8 cellular contexts compared by ENCODE assay signal in genomic region chr16:88258764-88259525, GRCh38.
A peak's percentile ranks its signal among the peaks of the same experiment; 100 is the strongest.
DNase-seq lines count a peak whose midpoint lies in the region; ATAC-seq and TF ChIP-seq lines count a peak whose summit lies in the region.
"Not testable (repeated sequence)": the region's sequence is repeated elsewhere in the genome, so short reads cannot be mapped to it uniquely, and the experiment has no call there.

No MANE protein-coding gene starts in this region.

- H3K9me2 ChIP-seq in hepatocyte (replicated peaks; ENCODE audit: insufficient read depth), result not testable (repeated sequence)

- not testable (repeated sequence) for H2BK5ac ChIP-seq in mesenchymal stem cell (ENCODE audit: low read depth, low read length, poor library complexity, severe bottlenecking)

- H3K4me1 Mint-ChIP-seq in WTC11, result peaks cover 31% of the 10 kb centered on the region
- peaks cover 31% of the 10 kb centered on the region for H3K4me1 Mint-ChIP-seq in chondrocyte (ENCODE audit: low read depth)
- peaks cover 26% of the 10 kb centered on the region for H3K4me1 Mint-ChIP-seq in osteocyte (ENCODE audit: unreplicated experiment)
- peaks cover 16 to 40% of the 10 kb centered on the region in 2 donors for H3K4me1 Mint-ChIP-seq in stimulated activated naive B cell treated with anti-CD40 and anti-IgM and Interleukin-4, amounts not matched to agents 10 μg/mL and 1 μg/mL and 100 μg/mL, for 72 hours

- peak overlapping the region in 3 of 11 experiments; percentile 17 to 29 (median 18); a peak in 2 of 22 replicates for H3K9ac ChIP-seq in BLaER1 treated with 17β-estradiol and CSF1 and Interleukin-3, amounts not matched to agents 10 nM and 100 nM
- H3K9ac ChIP-seq in HUES48 (ENCODE audit: low read depth, low read length); mesenchymal stem cell (ENCODE audit: low read length): not testable (repeated sequence)

- not testable (repeated sequence) for H4K91ac ChIP-seq in mesenchymal stem cell (ENCODE audit: low read length)

- H2BK15ac ChIP-seq in mesenchymal stem cell (ENCODE audit: low read depth, poor library complexity, severe bottlenecking), result peak overlapping the region; percentile 28

- not testable (repeated sequence) for H3K27me3 Mint-ChIP-seq in WTC11 (ENCODE audit: low read depth); chondrocyte (ENCODE audit: low read depth); osteocyte (ENCODE audit: unreplicated experiment)
- H3K27me3 Mint-ChIP-seq in stimulated activated naive B cell treated with anti-CD40 and anti-IgM and Interleukin-4, amounts not matched to agents 10 μg/mL and 1 μg/mL and 100 μg/mL, for 72 hours, result peaks cover 37 to 63% of the 10 kb centered on the region in 2 donors

- H3K4me3 Mint-ChIP-seq in WTC11, result peak overlapping the region; percentile 31
- not testable (repeated sequence) for H3K4me3 Mint-ChIP-seq in chondrocyte (ENCODE audit: unreplicated experiment); osteocyte (ENCODE audit: unreplicated experiment); stimulated activated naive B cell treated with anti-CD40 and anti-IgM and Interleukin-4, amounts not matched to agents 10 μg/mL and 1 μg/mL and 100 μg/mL, for 72 hours

- H2AFZ ChIP-seq in hepatocyte; mesenchymal stem cell (ENCODE audit: low read depth, low read length): not testable (repeated sequence)

- H3K79me1 ChIP-seq in mesenchymal stem cell (replicated peaks; ENCODE audit: low read length, poor library complexity, severe bottlenecking), result not testable (repeated sequence)

- H3K9me3 ChIP-seq in BLaER1 treated with 17β-estradiol and CSF1 and Interleukin-3, amounts not matched to agents 10 nM and 100 nM (replicated peaks in 1 of 11), result peaks cover 14 to 25% (median 22%) of the 10 kb centered on the region in 11 experiments; a peak in 20 of 22 replicates
- not testable (repeated sequence) for H3K9me3 ChIP-seq in HUES48 (ENCODE audit: control insufficient read depth, insufficient read depth, low read length); hepatocyte (ENCODE audit: low read depth); mesenchymal stem cell (ENCODE audit: control insufficient read depth, low read length)

- not testable (repeated sequence) for H4K20me1 ChIP-seq in BLaER1 treated with 17β-estradiol and CSF1 and Interleukin-3, amounts not matched to agents 10 nM and 100 nM; hepatocyte (ENCODE audit: insufficient read depth, poor library complexity, severe bottlenecking)

- H3K36me3 ChIP-seq in BLaER1 treated with 17β-estradiol and CSF1 and Interleukin-3, amounts not matched to agents 10 nM and 100 nM; HUES48 (ENCODE audit: control insufficient read depth, insufficient read depth, low read length); hepatocyte (replicated peaks; ENCODE audit: insufficient read depth, low read depth); mesenchymal stem cell (ENCODE audit: control insufficient read depth in 1 of 2, insufficient read depth in 2 of 2, low read depth in 1 of 2, low read length in 2 of 2): not testable (repeated sequence)

- ATAC-seq in WTC11, result peak; percentile 75
- peak; percentile 68 to 70 for ATAC-seq in stimulated activated naive B cell treated with anti-CD40 and anti-IgM and Interleukin-4, amounts not matched to agents 10 μg/mL and 1 μg/mL and 100 μg/mL, for 72 hours (replicated peaks)

- H3K27me3 ChIP-seq in BLaER1 treated with 17β-estradiol and CSF1 and Interleukin-3, amounts not matched to agents 10 nM and 100 nM, result peaks cover 22 to 41% (median 28%) of the 10 kb centered on the region in 11 experiments
- not testable (repeated sequence) for H3K27me3 ChIP-seq in HUES48 (ENCODE audit: control insufficient read depth, insufficient read depth, low read length); hepatocyte; mesenchymal stem cell (ENCODE audit: control insufficient read depth in 1 of 2, insufficient read depth in 1 of 2, low read length in 2 of 2)

- not testable (repeated sequence) for H2AK5ac ChIP-seq in mesenchymal stem cell (ENCODE audit: low read length, severe bottlenecking)

- peak overlapping the region; percentile 43 to 81 (median 69) for H3K4me2 ChIP-seq in BLaER1 treated with 17β-estradiol and CSF1 and Interleukin-3, amounts not matched to agents 10 nM and 100 nM
- H3K4me2 ChIP-seq in hepatocyte (peak overlapping the region; percentile 44), mesenchymal stem cell (ENCODE audit: low read length, poor library complexity, severe bottlenecking) (peak overlapping the region; percentile 34)

- H3K27ac Mint-ChIP-seq in WTC11; chondrocyte (ENCODE audit: unreplicated experiment): not testable (repeated sequence)
- H3K27ac Mint-ChIP-seq in osteocyte (ENCODE audit: unreplicated experiment), result peak overlapping the region; percentile 56
- peak overlapping the region; percentile 37 for H3K27ac Mint-ChIP-seq in stimulated activated naive B cell treated with anti-CD40 and anti-IgM and Interleukin-4, amounts not matched to agents 10 μg/mL and 1 μg/mL and 100 μg/mL, for 72 hours

- CTCF ChIA-PET in WTC11 (lab: Charles Lee), result not testable (repeated sequence)

- peak overlapping the region; percentile 77 for H4K8ac ChIP-seq in mesenchymal stem cell (ENCODE audit: low read length)

- not testable (repeated sequence) for H3K23ac ChIP-seq in mesenchymal stem cell (ENCODE audit: low read length in 2 of 2)

- H2BK120ac ChIP-seq in mesenchymal stem cell (ENCODE audit: low read depth, low read length), result peak overlapping the region; percentile 79

- H3K9me3 Mint-ChIP-seq in WTC11, result peaks cover 27% of the 10 kb centered on the region
- H3K9me3 Mint-ChIP-seq in chondrocyte (ENCODE audit: low read depth), result peaks cover 19% of the 10 kb centered on the region
- H3K9me3 Mint-ChIP-seq in osteocyte (ENCODE audit: unreplicated experiment), result peaks cover 10% of the 10 kb centered on the region
- H3K9me3 Mint-ChIP-seq in stimulated activated naive B cell treated with anti-CD40 and anti-IgM and Interleukin-4, amounts not matched to agents 10 μg/mL and 1 μg/mL and 100 μg/mL, for 72 hours, result not testable (repeated sequence)

- peak overlapping the region; percentile 24 to 75 for H3K18ac ChIP-seq in mesenchymal stem cell (ENCODE audit: low read depth in 1 of 2, low read length in 2 of 2)

- TF ChIP-seq CTCF in WTC11 (IDR thresholded peaks at IDR 0.05); chondrocyte (IDR thresholded peaks at IDR 0.05); hepatocyte (IDR thresholded peaks at IDR 0.05; ENCODE audit: poor library complexity); osteocyte (IDR thresholded peaks at IDR 0.05): not testable (repeated sequence)

- not testable (repeated sequence) for H3K14ac ChIP-seq in mesenchymal stem cell (ENCODE audit: low read length in 2 of 2)

- H3K4me3 ChIP-seq in BLaER1 treated with 17β-estradiol and CSF1 and Interleukin-3, amounts not matched to agents 10 nM and 100 nM; HUES48 (ENCODE audit: low read depth, low read length); hepatocyte; mesenchymal stem cell (ENCODE audit: insufficient read depth in 1 of 2, low read depth in 1 of 2, low read length in 2 of 2): not testable (repeated sequence)

- WGBS in hepatocyte (ENCODE audit: low lambda C conversion rate, missing lambda C conversion rate), result 38% methylated on average over 20 of the region's 32 CpGs
- 54% methylated on average over 23 of the region's 32 CpGs for WGBS in mesenchymal stem cell

- H3K79me2 ChIP-seq in hepatocyte, result not testable (repeated sequence)

- peak overlapping the region in 1 of 2 experiments; percentile 88 for H2BK12ac ChIP-seq in mesenchymal stem cell (ENCODE audit: low read length in 2 of 2)

- peaks cover 30 to 53% (median 48%) of the 10 kb centered on the region in 10 experiments for H3K4me1 ChIP-seq in BLaER1 treated with 17β-estradiol and CSF1 and Interleukin-3, amounts not matched to agents 10 nM and 100 nM
- not testable (repeated sequence) for H3K4me1 ChIP-seq in HUES48 (ENCODE audit: control insufficient read depth, insufficient read depth, low read length)
- H3K4me1 ChIP-seq in hepatocyte (ENCODE audit: insufficient read depth) (peaks cover 23% of the 10 kb centered on the region), mesenchymal stem cell (ENCODE audit: control insufficient read depth, insufficient read depth, low read depth, low read length) (peaks cover 25% of the 10 kb centered on the region)

- H3K4ac ChIP-seq in mesenchymal stem cell (ENCODE audit: low read depth in 1 of 2, low read length in 2 of 2), result not testable (repeated sequence)

- DNase-seq in WTC11 (ENCODE audit: low spot score) (peak; percentile 48), chondrocyte (ENCODE audit: low spot score) (peak; percentile 43)
- DNase-seq in hepatocyte (ENCODE audit: low spot score); mesenchymal stem cell; osteocyte (ENCODE audit: extremely low spot score, unreplicated experiment); stimulated activated naive B cell treated with anti-CD40 and anti-IgM and Interleukin-4, amounts not matched to agents 10 μg/mL and 1 μg/mL and 100 μg/mL, for 72 hours: not testable (repeated sequence)

- POLR2A ChIA-PET in WTC11 (lab: Charles Lee), result not testable (repeated sequence)

- peaks cover 19% of the 10 kb centered on the region for H3K36me3 Mint-ChIP-seq in WTC11
- not testable (repeated sequence) for H3K36me3 Mint-ChIP-seq in chondrocyte (ENCODE audit: low read depth); osteocyte (ENCODE audit: unreplicated experiment); stimulated activated naive B cell treated with anti-CD40 and anti-IgM and Interleukin-4, amounts not matched to agents 10 μg/mL and 1 μg/mL and 100 μg/mL, for 72 hours

- H3K27ac ChIP-seq in BLaER1 treated with 17β-estradiol and CSF1 and Interleukin-3, amounts not matched to agents 10 nM and 100 nM; hepatocyte; mesenchymal stem cell (ENCODE audit: low read length, poor library complexity, severe bottlenecking): not testable (repeated sequence)
- peak overlapping the region; percentile 28 for H3K27ac ChIP-seq in HUES48 (ENCODE audit: low read depth, low read length)
